In the genomic region with DNA sequence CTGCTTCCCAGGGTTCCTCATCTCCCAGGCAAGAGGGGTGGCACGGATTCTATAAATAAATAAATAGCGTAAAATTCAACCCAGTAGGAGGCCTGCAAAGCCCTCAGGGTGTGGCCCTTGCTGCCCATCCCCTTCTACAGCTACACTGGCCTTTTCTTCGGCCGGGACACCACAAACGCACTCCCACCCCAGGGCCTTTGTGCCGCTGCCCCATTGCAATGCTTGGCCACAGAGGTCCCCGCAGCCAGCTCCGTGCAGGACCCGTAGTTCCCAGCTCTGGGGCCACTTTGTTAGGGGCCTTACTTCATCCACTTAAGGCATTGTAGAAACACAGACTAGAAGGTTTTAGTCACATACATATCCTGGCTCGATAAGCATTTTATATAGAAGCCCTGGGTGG, we compare ENCODE assay signal across 25 cellular contexts.
"Had no signal": no experiment of that assay in that cellular context is flagged by ENCODE, and none has a peak within 500 bp of the region (broad histone marks: within the 10 kb centered on the region; RNA-seq: fewer than 3 reads in every experiment).

No MANE protein-coding gene starts in this region.

- H3K4me3 ChIP-seq: stomach, suprapubic skin, testis, thoracic aorta, thyroid gland, tibial artery, tibial nerve, transverse colon, upper lobe of left lung, upper lobe of right lung, uterus, vagina had no signal

- H3K27ac ChIP-seq: stomach, suprapubic skin, testis, thoracic aorta, thyroid gland, tibial artery, tibial nerve, transverse colon, upper lobe of left lung, upper lobe of right lung, uterus, vagina had no signal

- ATAC-seq: stimulated activated effector memory CD8-positive, alpha-beta T cell treated with anti-CD3 and anti-CD28 coated beads, Interleukin-12 subunit alpha, Interleukin-12 subunit beta, amount 100 ng/mL, for 72 hours; stimulated activated memory B cell treated with anti-CD40 and anti-IgM and Interleukin-4, amounts not matched to agents 10 μg/mL and 1 μg/mL and 100 μg/mL, for 72 hours; stimulated activated naive B cell treated with anti-CD40 and anti-IgM and Interleukin-4, amounts not matched to agents 10 μg/mL and 1 μg/mL and 100 μg/mL, for 72 hours; stimulated activated naive CD8-positive, alpha-beta T cell treated with anti-CD3 and anti-CD28 coated beads, Interleukin-15, amount 100 ng/mL, for 72 hours; stimulated activated naive CD8-positive, alpha-beta T cell treated with anti-CD3 and anti-CD28 coated beads, Interleukin-15, Interleukin-2, amounts not matched to agents 100 U/mL and 50 U/mL, for 24 hours; upper lobe of right lung had no signal

- H3K9me3 ChIP-seq: stomach, suprapubic skin, testis, thoracic aorta, thyroid gland, tibial artery, transverse colon, upper lobe of left lung, upper lobe of right lung, uterus, vagina had no signal

- DNase-seq: stimulated activated CD4-positive, alpha-beta T cell treated with anti-CD3 and anti-CD28 coated beads, Interleukin-2, amount 100 ng/mL, for 48 hours; stimulated activated CD4-positive, alpha-beta T cell treated with anti-CD3 and anti-CD28 coated beads, Interleukin-4, amount 100 ng/mL, for 1 hour; stimulated activated CD4-positive, alpha-beta T cell treated with anti-CD3 and anti-CD28 coated beads, Interleukin-4, amount 100 ng/mL, for 24 hours; stimulated activated CD4-positive, alpha-beta T cell treated with anti-CD3 and anti-CD28 coated beads, Interleukin-4, amount 100 ng/mL, for 4 hours; stimulated activated CD8-positive, alpha-beta memory T cell treated with anti-CD3 and anti-CD28 coated beads, Interleukin-4, amount 100 ng/mL, for 48 hours; stimulated activated naive B cell treated with anti-CD40 and anti-IgM and Interleukin-4, amounts not matched to agents 10 μg/mL and 1 μg/mL and 100 μg/mL, for 72 hours; stimulated activated naive CD4-positive, alpha-beta T cell; stimulated activated naive CD4-positive, alpha-beta T cell treated with Interleukin-2 at 50 U/mL for 16 hours; stimulated activated naive CD8-positive, alpha-beta T cell treated with anti-CD3 and anti-CD28 coated beads, Interleukin-15, amount 100 ng/mL, for 72 hours; stimulated activated naive CD8-positive, alpha-beta T cell treated with anti-CD3 and anti-CD28 coated beads, Interleukin-15, Interleukin-2, amounts not matched to agents 100 U/mL and 50 U/mL, for 24 hours; stomach; substantia nigra; testis; thyroid gland; transverse colon; upper lobe of right lung; uterus had no signal

- H3K27me3 ChIP-seq: stomach, suprapubic skin, testis, thyroid gland, tibial nerve, transverse colon, upper lobe of left lung, upper lobe of right lung, uterus, vagina had no signal

- H3K4me1 ChIP-seq: suprapubic skin, thyroid gland, tibial artery, transverse colon had no signal

- H3K36me3 ChIP-seq: stomach, suprapubic skin, thoracic aorta, thyroid gland, tibial artery, tibial nerve, transverse colon, upper lobe of left lung, upper lobe of right lung, uterus, vagina had no signal
